In the genomic region with DNA sequence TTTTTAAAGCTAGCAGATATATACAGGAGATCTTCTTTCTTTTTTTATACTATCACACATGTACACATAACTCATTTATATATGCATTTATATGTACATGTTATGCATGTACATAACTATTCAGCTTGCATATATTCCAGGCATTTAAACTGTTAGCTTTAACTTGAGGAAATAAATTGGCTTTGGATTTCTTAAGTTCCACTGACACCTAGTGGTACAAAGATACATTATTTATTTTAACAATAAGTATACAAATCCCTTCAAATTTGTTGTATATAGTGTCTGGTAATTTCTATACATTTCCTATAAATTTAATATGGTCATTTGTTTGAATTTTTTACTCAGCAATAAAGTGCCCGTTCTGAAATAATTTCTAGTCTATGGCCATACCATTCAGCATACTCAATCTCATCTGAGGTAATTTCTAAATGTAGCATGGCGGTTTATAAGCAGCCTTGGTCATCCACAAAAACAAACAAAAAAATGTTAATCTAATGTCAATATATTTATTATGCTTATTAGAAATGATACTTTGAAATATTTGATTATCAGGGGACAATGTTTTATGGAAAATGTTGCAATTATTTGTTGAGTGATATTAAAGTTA, we compare ENCODE assay signal across 9 cellular contexts. TPM values are rescaled to one million over a fixed set of nuclear protein-coding genes. Genes with fewer than 3 reads are reported as not detected.
DNase-seq lines count a peak whose midpoint lies in the region; ATAC-seq and TF ChIP-seq lines count a peak whose summit lies in the region.
"Had no signal": no experiment of that assay in that cellular context is flagged by ENCODE, and none has a peak within 500 bp of the region (broad histone marks: within the 10 kb centered on the region; RNA-seq: fewer than 3 reads in every experiment).

No MANE protein-coding gene starts in this region.

- H3K36me3 ChIP-seq in heart left ventricle (peaks cover 0 to 100% (median 93%) of the 10 kb centered on the region in 9 donors), SU-DHL-6 (ENCODE audit: low read length) (peaks cover 56% of the 10 kb centered on the region)

- H3K27ac Mint-ChIP-seq in glutamatergic neuron (ENCODE audit: unreplicated experiment) (no peak overlapping the region), type B pancreatic cell (no peak overlapping the region)

- DNase-seq in heart left ventricle (no peak), left ventricle myocardium superior (no peak), glutamatergic neuron (no peak), type B pancreatic cell (ENCODE audit: extremely low spot score, unreplicated experiment) (no peak), SKM-1 (lab: John Stamatoyannopoulos, UW; ENCODE audit: unreplicated experiment) (no peak), nucleus accumbens (lab: John Stamatoyannopoulos, UW) (no peak), Right ventricle myocardium inferior (ENCODE audit: missing footprints) (no peak)

- H3K4me2 ChIP-seq in SU-DHL-6 (ENCODE audit: low read depth, low read length, poor library complexity, severe bottlenecking): no peak overlapping the region

- H3K27me3 ChIP-seq in heart left ventricle (no peaks in the 10 kb centered on the region), SU-DHL-6 (ENCODE audit: low read length) (no peaks in the 10 kb centered on the region)

- no peaks in the 10 kb centered on the region for H3K36me3 Mint-ChIP-seq in glutamatergic neuron (ENCODE audit: unreplicated experiment)
- peaks cover 13% of the 10 kb centered on the region for H3K36me3 Mint-ChIP-seq in type B pancreatic cell

- WGBS in heart left ventricle, 4 donors: 79 to 90% (median 88%) methylated on average over 2 of the region's 2 CpGs

- no peaks in the 10 kb centered on the region for H4K20me1 ChIP-seq in SU-DHL-6 (ENCODE audit: low read depth, low read length)

- no peaks in the 10 kb centered on the region for H3K9me3 ChIP-seq in heart left ventricle
- H3K9me3 ChIP-seq in SU-DHL-6 (ENCODE audit: insufficient read depth, low read length): no peaks in the 10 kb centered on the region

- H3K4me3 ChIP-seq in heart left ventricle (no peak overlapping the region), SU-DHL-6 (ENCODE audit: insufficient read depth, low read length, poor library complexity, severe bottlenecking) (no peak overlapping the region)
- H3K4me3 ChIP-seq: SK-N-MC had no signal

- H2AFZ ChIP-seq in SU-DHL-6 (ENCODE audit: low read depth, low read length, severe bottlenecking): no peak overlapping the region

- H3K9ac ChIP-seq in SU-DHL-6 (ENCODE audit: low read length): no peak overlapping the region

- H3K27ac ChIP-seq in heart left ventricle: no peak overlapping the region
- no peak overlapping the region for H3K27ac ChIP-seq in SU-DHL-6 (ENCODE audit: low read depth, low read length)
- H3K27ac ChIP-seq: SK-N-MC had no signal

- H3K4me1 Mint-ChIP-seq in glutamatergic neuron (ENCODE audit: low read depth, unreplicated experiment): no peaks in the 10 kb centered on the region
- no peaks in the 10 kb centered on the region for H3K4me1 Mint-ChIP-seq in type B pancreatic cell (ENCODE audit: unreplicated experiment)

- TF ChIP-seq POLR2A in heart left ventricle (IDR thresholded peaks at IDR 0.05): no peak

- TF ChIP-seq CTCF in heart left ventricle (IDR thresholded peaks at IDR 0.05) (peak; percentile 26 to 73 (median 48)), SU-DHL-6 (IDR thresholded peaks at IDR 0.05; ENCODE audit: insufficient read depth, low read length, poor library complexity, severe bottlenecking) (peak; percentile 34), glutamatergic neuron (IDR thresholded peaks at IDR 0.05; ENCODE audit: partially characterized antibody, unreplicated experiment) (peak; percentile 61), type B pancreatic cell (conservative IDR thresholded peaks at IDR 0.05) (peak; percentile 75)

- ATAC-seq in heart left ventricle (no peak), left ventricle myocardium superior (no peak), Right ventricle myocardium inferior (no peak)

- H3K9me2 ChIP-seq in SU-DHL-6 (replicated peaks; ENCODE audit: insufficient read depth, low read length): no peaks in the 10 kb centered on the region

- H3K9me3 Mint-ChIP-seq in glutamatergic neuron (ENCODE audit: unreplicated experiment) (no peaks in the 10 kb centered on the region), type B pancreatic cell (no peaks in the 10 kb centered on the region)

- no peaks in the 10 kb centered on the region for H3K79me2 ChIP-seq in SU-DHL-6 (ENCODE audit: insufficient read depth, low read length)

- H3F3A ChIP-seq in SU-DHL-6 (ENCODE audit: insufficient read depth): peaks cover 10% of the 10 kb centered on the region; the same call in 1 of the 2 replicates

- no peak overlapping the region for H3K4me3 Mint-ChIP-seq in glutamatergic neuron (ENCODE audit: unreplicated experiment)
- H3K4me3 Mint-ChIP-seq in type B pancreatic cell: no peak overlapping the region

- no peaks in the 10 kb centered on the region for H3K4me1 ChIP-seq in heart left ventricle

- intact Hi-C loops in heart left ventricle (cut with DNase I): loop anchor here in 7 of 10 donors (2.0 to 10.0 kb wide), 6 partner anchors 120 to 263 kb away; a partner anchor contains a TSS
- intact Hi-C loops in left ventricle myocardium superior (cut with micrococcal nuclease): loop anchor here (10.0 kb wide), 1 partner anchor 100 kb away; no protein-coding TSS in a partner anchor
- intact Hi-C loops in Right ventricle myocardium inferior (cut with DNase I): loop anchor here (10.0 kb wide), 1 partner anchor 120 kb away; no protein-coding TSS in a partner anchor

- H3K27me3 Mint-ChIP-seq in glutamatergic neuron (ENCODE audit: unreplicated experiment) (no peaks in the 10 kb centered on the region), type B pancreatic cell (no peaks in the 10 kb centered on the region)

RNA-seq across cellular contexts. Expression of a gene that starts 11.6 kb away (rescaled TPM):
- total RNA-seq in heart left ventricle: 10 to 100 TPM in 8 of 9 donors, 1 to 10 TPM in 1; 10.0 to 20.2 (median 16.5) TPM
- 10 to 100 TPM; 13.9 to 26.1 TPM for polyA plus RNA-seq in heart left ventricle
- 17.6 TPM for total RNA-seq in left ventricle myocardium superior
- 33.0 TPM for total RNA-seq in glutamatergic neuron (ENCODE audit: unreplicated experiment)
- 29.8 and 42.2 TPM in 2 replicates for total RNA-seq in type B pancreatic cell (ENCODE audit: low replicate concordance)
- total RNA-seq in Right ventricle myocardium inferior: 19.5 TPM

RNA-seq across cellular contexts. Expression of a gene that starts 11.9 kb away (rescaled TPM):
- total RNA-seq in heart left ventricle (10 to 100 TPM; 16.8 to 33.1 (median 24.8) TPM), left ventricle myocardium superior (22.9 TPM), glutamatergic neuron (ENCODE audit: unreplicated experiment) (61.0 TPM), type B pancreatic cell (ENCODE audit: low replicate concordance) (27.0 and 32.6 TPM in 2 replicates), Right ventricle myocardium inferior (21.2 TPM)
- polyA plus RNA-seq in heart left ventricle: 10 to 100 TPM in 1 of 2 donors, 1 to 10 TPM in 1; 6.0 to 20.2 TPM
